ENCODE assay signal across 1 cellular context in the genomic region with DNA sequence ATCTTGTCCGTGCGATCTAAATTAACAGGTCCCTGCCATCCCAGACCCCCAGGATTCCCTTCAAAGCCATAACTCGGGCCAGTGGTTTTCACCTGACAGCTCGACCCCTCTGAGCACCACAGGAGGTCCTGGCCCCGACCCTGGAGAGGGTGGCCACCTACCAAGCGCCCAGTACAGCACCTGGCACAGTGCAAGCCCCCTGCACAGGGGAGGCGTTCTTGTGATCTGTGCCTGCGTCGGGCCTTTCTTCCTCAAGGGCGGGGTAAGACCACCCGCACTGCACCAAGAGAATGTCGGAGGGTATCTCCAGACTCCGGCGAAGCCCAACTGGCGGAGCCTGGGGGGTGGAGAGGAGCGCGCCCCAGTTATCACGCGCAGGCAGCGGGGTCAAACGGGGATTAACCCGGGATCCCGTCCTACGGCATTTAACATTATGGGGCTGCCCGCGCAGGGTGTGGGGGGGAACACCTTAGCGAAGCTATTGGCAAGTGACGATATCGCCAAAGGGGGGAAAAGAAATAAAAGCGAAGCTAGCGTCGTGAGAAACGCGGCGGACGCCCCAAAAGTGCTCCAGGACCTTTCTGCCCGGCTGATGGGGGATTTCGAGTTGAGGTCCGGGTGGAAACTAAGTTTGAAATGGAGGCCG.
TF ChIP-seq lines count a peak whose summit lies in the region.

No MANE protein-coding gene starts in this region.

TF ChIP-seq in liver, 16 proteins besides CTCF, POLR2A, EP300 and RAD21 (continued from another document):
- TF ChIP-seq, protein P1, sequence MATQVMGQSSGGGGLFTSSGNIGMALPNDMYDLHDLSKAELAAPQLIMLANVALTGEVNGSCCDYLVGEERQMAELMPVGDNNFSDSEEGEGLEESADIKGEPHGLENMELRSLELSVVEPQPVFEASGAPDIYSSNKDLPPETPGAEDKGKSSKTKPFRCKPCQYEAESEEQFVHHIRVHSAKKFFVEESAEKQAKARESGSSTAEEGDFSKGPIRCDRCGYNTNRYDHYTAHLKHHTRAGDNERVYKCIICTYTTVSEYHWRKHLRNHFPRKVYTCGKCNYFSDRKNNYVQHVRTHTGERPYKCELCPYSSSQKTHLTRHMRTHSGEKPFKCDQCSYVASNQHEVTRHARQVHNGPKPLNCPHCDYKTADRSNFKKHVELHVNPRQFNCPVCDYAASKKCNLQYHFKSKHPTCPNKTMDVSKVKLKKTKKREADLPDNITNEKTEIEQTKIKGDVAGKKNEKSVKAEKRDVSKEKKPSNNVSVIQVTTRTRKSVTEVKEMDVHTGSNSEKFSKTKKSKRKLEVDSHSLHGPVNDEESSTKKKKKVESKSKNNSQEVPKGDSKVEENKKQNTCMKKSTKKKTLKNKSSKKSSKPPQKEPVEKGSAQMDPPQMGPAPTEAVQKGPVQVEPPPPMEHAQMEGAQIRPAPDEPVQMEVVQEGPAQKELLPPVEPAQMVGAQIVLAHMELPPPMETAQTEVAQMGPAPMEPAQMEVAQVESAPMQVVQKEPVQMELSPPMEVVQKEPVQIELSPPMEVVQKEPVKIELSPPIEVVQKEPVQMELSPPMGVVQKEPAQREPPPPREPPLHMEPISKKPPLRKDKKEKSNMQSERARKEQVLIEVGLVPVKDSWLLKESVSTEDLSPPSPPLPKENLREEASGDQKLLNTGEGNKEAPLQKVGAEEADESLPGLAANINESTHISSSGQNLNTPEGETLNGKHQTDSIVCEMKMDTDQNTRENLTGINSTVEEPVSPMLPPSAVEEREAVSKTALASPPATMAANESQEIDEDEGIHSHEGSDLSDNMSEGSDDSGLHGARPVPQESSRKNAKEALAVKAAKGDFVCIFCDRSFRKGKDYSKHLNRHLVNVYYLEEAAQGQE (IDR thresholded peaks at IDR 0.05) = no peak
- TF ChIP-seq, protein P2, sequence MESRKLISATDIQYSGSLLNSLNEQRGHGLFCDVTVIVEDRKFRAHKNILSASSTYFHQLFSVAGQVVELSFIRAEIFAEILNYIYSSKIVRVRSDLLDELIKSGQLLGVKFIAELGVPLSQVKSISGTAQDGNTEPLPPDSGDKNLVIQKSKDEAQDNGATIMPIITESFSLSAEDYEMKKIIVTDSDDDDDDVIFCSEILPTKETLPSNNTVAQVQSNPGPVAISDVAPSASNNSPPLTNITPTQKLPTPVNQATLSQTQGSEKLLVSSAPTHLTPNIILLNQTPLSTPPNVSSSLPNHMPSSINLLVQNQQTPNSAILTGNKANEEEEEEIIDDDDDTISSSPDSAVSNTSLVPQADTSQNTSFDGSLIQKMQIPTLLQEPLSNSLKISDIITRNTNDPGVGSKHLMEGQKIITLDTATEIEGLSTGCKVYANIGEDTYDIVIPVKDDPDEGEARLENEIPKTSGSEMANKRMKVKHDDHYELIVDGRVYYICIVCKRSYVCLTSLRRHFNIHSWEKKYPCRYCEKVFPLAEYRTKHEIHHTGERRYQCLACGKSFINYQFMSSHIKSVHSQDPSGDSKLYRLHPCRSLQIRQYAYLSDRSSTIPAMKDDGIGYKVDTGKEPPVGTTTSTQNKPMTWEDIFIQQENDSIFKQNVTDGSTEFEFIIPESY (IDR thresholded peaks at IDR 0.05) = no peak
- no peak for TF ChIP-seq NR2F2 (IDR thresholded peaks at IDR 0.05)
TF ChIP-seq in liver: peak in this region for 0.
